ENCODE assay signal across 7 cellular contexts in the genomic region with DNA sequence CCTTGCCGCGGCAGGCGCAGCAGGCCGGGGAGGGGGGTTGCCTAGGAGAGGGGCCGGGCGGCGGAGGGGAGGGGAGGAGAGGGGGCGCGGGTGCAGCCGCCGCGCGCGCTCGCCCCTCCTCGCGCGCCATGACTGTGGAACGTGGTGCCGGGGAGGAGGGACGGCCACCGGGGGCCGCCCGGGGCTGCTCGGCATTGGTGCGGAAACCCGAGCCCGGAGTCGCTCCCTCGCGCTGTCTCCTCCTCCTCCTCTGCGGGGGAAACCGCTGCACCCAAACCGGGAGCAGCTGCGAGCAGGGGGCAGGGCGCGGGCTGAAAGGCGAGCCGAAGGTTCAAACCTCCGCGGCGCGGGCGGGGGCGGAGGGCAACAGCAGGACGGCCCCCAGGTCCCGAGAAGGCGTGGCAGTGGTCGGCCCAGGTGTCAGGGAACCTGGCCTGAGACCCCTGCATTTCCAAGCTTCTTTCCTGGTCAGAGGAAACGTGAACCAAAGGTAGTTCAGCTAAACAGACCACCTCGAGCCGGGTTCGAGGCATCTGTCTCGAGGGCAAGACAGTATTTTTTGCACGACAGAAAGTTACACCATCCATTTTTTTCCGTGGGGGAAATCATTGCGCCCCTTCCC. TPM values are rescaled to one million over a fixed set of nuclear protein-coding genes. Genes with fewer than 3 reads are reported as not detected.
DNase-seq lines count a peak whose midpoint lies in the region; ATAC-seq, FAIRE-seq and TF ChIP-seq lines count a peak whose summit lies in the region.

No MANE protein-coding gene starts in this region.

- DNase-seq in GM18507 (ENCODE audit: extremely low spot score, insufficient read length, low read depth) (peak; percentile 77), NCI-H345 treated with DMSO at 0.1 percent for 48 hours (lab: John Stamatoyannopoulos, UW; ENCODE audit: unreplicated experiment) (peak; percentile 71), coronary artery (ENCODE audit: low spot score) (peak; percentile 89), left lung (peak; percentile 89 to 92)
- DNase-seq in activated CD4-positive, alpha-beta T cell treated with anti-CD3 and anti-CD28 coated beads for 24 hours (ENCODE audit: low read depth in 2 of 2): peak; percentile 65 to 70
- peak; percentile 65 for DNase-seq in stimulated activated CD4-positive, alpha-beta T cell treated with anti-CD3 and anti-CD28 coated beads, Interleukin-2, amount 100 ng/mL, for 4 hours (ENCODE audit: low read depth)

- H3K27ac ChIP-seq in coronary artery: peak overlapping the region; percentile 43 to 92
- H3K27ac ChIP-seq in left lung: peak overlapping the region; percentile 79 to 91

- peaks cover 0 to 21% of the 10 kb centered on the region in 2 donors for H3K27me3 ChIP-seq in left lung

- FAIRE-seq in GM18507 (lab: Jason Lieb, UNC): peak; percentile 83

- intact Hi-C loops in left lung (cut with DNase I): no loop called here

- ATAC-seq in HG03175 (IDR thresholded peaks at IDR 0.05; ENCODE audit: unreplicated experiment): peak; percentile 53
- ATAC-seq in left lung: peak; percentile 88

- H3K4me3 ChIP-seq in coronary artery (peak overlapping the region; percentile 82), left lung (peak overlapping the region; percentile 74 to 86)

- H3K4me1 ChIP-seq in left lung: peaks cover 8 to 46% of the 10 kb centered on the region in 2 donors

- TF ChIP-seq CTCF in coronary artery (IDR thresholded peaks at IDR 0.05): no peak
- TF ChIP-seq CTCF in left lung (IDR thresholded peaks at IDR 0.05): no peak

- H3K36me3 ChIP-seq in left lung: no peaks in the 10 kb centered on the region

- no peaks in the 10 kb centered on the region for H3K9me3 ChIP-seq in left lung

RNA-seq across cellular contexts. Expression of a gene that starts 1.4 kb away (rescaled TPM):
- total RNA-seq in left lung: 1 to 10 TPM; 3.7 to 6.7 TPM

Comparison
In these comparisons a context has a peak if more than half of its experiments do, and no peak if none do; other contexts are left out.
1. Peak in every context shown above with its lines: DNase-seq, ATAC-seq, H3K4me3 ChIP-seq and H3K27ac ChIP-seq.